ENCODE assay signal across 1 cellular context in the genomic region with DNA sequence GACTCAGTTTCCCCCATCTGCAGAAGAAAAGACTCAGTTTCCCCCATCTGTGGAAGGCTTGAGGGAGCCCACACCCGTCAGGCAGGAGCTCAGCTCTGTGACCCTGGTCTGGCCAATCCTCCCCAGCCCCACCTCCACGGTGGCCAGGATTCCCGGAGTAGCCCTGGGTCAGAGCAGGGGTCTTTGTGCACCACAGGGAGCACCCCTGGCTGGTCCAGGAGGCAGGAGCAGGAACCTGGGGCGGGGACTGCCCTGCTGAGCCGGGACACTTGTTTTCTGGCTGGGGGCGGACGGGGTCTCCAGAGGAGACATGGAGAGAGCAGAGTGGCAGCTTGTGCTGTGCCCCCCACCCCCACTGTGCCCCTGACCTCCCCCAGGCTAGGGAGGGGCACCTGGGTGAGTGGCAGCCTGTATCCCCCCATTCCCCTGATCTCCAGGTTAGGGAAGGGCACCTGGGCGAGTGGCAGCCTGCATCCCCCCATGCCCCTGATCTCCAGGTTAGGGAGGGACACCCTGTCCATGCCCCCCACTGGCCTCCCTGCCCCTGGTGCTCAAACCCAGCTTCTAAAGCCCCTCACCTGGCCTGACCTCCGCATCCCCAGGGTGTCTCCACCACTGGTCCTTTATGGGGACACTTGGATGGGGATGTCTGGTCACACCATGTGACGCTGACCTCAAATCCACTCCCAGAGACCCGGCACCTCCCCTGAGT.
TF ChIP-seq lines count a peak whose summit lies in the region.

No MANE protein-coding gene starts in this region.

TF ChIP-seq in HEK293, 187 proteins besides CTCF, POLR2A, EP300 and RAD21 (continued from another document):
- TF ChIP-seq, protein P1, sequence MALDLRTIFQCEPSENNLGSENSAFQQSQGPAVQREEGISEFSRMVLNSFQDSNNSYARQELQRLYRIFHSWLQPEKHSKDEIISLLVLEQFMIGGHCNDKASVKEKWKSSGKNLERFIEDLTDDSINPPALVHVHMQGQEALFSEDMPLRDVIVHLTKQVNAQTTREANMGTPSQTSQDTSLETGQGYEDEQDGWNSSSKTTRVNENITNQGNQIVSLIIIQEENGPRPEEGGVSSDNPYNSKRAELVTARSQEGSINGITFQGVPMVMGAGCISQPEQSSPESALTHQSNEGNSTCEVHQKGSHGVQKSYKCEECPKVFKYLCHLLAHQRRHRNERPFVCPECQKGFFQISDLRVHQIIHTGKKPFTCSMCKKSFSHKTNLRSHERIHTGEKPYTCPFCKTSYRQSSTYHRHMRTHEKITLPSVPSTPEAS (tag by site-specific recombination; IDR thresholded peaks at IDR 0.05): no peak
- TF ChIP-seq, protein P2, sequence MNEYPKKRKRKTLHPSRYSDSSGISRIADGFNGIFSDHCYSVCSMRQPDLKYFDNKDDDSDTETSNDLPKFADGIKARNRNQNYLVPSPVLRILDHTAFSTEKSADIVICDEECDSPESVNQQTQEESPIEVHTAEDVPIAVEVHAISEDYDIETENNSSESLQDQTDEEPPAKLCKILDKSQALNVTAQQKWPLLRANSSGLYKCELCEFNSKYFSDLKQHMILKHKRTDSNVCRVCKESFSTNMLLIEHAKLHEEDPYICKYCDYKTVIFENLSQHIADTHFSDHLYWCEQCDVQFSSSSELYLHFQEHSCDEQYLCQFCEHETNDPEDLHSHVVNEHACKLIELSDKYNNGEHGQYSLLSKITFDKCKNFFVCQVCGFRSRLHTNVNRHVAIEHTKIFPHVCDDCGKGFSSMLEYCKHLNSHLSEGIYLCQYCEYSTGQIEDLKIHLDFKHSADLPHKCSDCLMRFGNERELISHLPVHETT (tag by site-specific recombination; IDR thresholded peaks at IDR 0.05): no peak
